In genomic region chr3:197339841-197340520, GRCh38 we compare ENCODE assay signal across 11 cellular contexts. TPM values are rescaled to one million over a fixed set of nuclear protein-coding genes. Genes with fewer than 3 reads are reported as not detected.
DNase-seq lines count a peak whose midpoint lies in the region; ATAC-seq, FAIRE-seq and TF ChIP-seq lines count a peak whose summit lies in the region.
"Had no signal": no experiment of that assay in that cellular context is flagged by ENCODE, and none has a peak within 500 bp of the region (broad histone marks: within the 10 kb centered on the region; RNA-seq: fewer than 3 reads in every experiment).

No MANE protein-coding gene starts in this region.

- H3K27me3 ChIP-seq in adipocyte (replicated peaks; ENCODE audit: control insufficient read depth, insufficient read depth, low read length): no peaks in the 10 kb centered on the region
- H3K27me3 ChIP-seq in heart left ventricle: no peaks in the 10 kb centered on the region
- H3K27me3 ChIP-seq in small intestine (ENCODE audit: control insufficient read depth in 2 of 2, insufficient read depth in 2 of 2, low read length in 2 of 2): no peaks in the 10 kb centered on the region
- H3K27me3 ChIP-seq: ascending aorta, stomach had no signal

- intact Hi-C loops in heart left ventricle (cut with DNase I): no loop called here

- no peak overlapping the region for H3K4me3 Mint-ChIP-seq in HFFc6

- peak overlapping the region; percentile 27 for H3K9ac ChIP-seq in adipocyte (ENCODE audit: low read length)

- H3K4me3 ChIP-seq in adipocyte (ENCODE audit: low read length) (no peak overlapping the region), heart left ventricle (no peak overlapping the region), small intestine (ENCODE audit: low read depth in 1 of 2, low read length in 2 of 2) (no peak overlapping the region)
- H3K4me3 ChIP-seq: ascending aorta, stomach had no signal

- peaks cover 12% of the 10 kb centered on the region for H3K4me1 Mint-ChIP-seq in HFFc6 (ENCODE audit: low read depth)

- H3K36me3 ChIP-seq in adipocyte (ENCODE audit: control insufficient read depth, insufficient read depth, low read length, severe bottlenecking) (no peaks in the 10 kb centered on the region), heart left ventricle (no peaks in the 10 kb centered on the region), small intestine (ENCODE audit: control insufficient read depth in 2 of 2, insufficient read depth in 2 of 2, low read length in 2 of 2) (no peaks in the 10 kb centered on the region)
- H3K36me3 ChIP-seq: ascending aorta, stomach had no signal

- TF ChIP-seq CTCF in HFFc6 (IDR thresholded peaks at IDR 0.05) (no peak), heart left ventricle (IDR thresholded peaks at IDR 0.05) (no peak), D721Med (IDR thresholded peaks at IDR 0.05; ENCODE audit: insufficient read depth, missing control alignments) (no peak)

- ATAC-seq in heart left ventricle: peak in 3 of 4 donors; percentile 11 to 21 (median 21)
- ATAC-seq in HG02938 (IDR thresholded peaks at IDR 0.05; ENCODE audit: unreplicated experiment): no peak

- TF ChIP-seq POLR2A in heart left ventricle (IDR thresholded peaks at IDR 0.05): no peak

- H3K36me3 Mint-ChIP-seq in HFFc6 (ENCODE audit: low read depth): no peaks in the 10 kb centered on the region

- H3K27ac Mint-ChIP-seq in HFFc6: peak overlapping the region; percentile 74

- H3K27ac ChIP-seq in heart left ventricle (peak overlapping the region in 1 of 12 donors; percentile 2), small intestine (ENCODE audit: low read depth in 1 of 2, low read length in 1 of 2) (no peak overlapping the region)
- H3K27ac ChIP-seq: ascending aorta had no signal

- no peaks in the 10 kb centered on the region; the same call in 1 of the 2 replicates for H3K27me3 Mint-ChIP-seq in HFFc6 (ENCODE audit: insufficient read depth)

- H3K4me1 ChIP-seq in adipocyte (ENCODE audit: control insufficient read depth, insufficient read depth, low read length) (peaks cover 10% of the 10 kb centered on the region), heart left ventricle (peaks cover 0 to 23% (median 8%) of the 10 kb centered on the region in 12 donors), small intestine (ENCODE audit: control insufficient read depth in 2 of 2, insufficient read depth in 1 of 2, low read depth in 1 of 2, low read length in 1 of 2) (no peaks in the 10 kb centered on the region)
- H3K4me1 ChIP-seq: ascending aorta, stomach had no signal

- 39 to 57% (median 42%) methylated on average over 12 of the region's 12 CpGs for WGBS in heart left ventricle, 4 donors
- WGBS in small intestine, 3 donors: 52 to 59% (median 57%) methylated on average over 12 of the region's 12 CpGs

- peak; percentile 20 for DNase-seq in HFFc6
- DNase-seq in adipocyte (ENCODE audit: low read depth): peak; percentile 67
- peak in 1 of 5 donors; percentile 42 for DNase-seq in heart left ventricle
- peak; percentile 61 for DNase-seq in renal cortical epithelial cell (ENCODE audit: low read depth)
- DNase-seq in small intestine: no peak
- no peak for DNase-seq in D721Med (ENCODE audit: insufficient read length, low spot score)
- no peak for DNase-seq in DMS 273 (lab: John Stamatoyannopoulos, UW; ENCODE audit: unreplicated experiment)
- DNase-seq: NCI-H1694 treated with DMSO at 0.1 percent for 48 hours, stomach had no signal

- H3K9me3 Mint-ChIP-seq in HFFc6: no peaks in the 10 kb centered on the region

- FAIRE-seq in small intestine (lab: Jason Lieb, UNC): no peak
- no peak for FAIRE-seq in D721Med (lab: Jason Lieb, UNC)

- H3K9me3 ChIP-seq in adipocyte (ENCODE audit: control insufficient read depth, low read length) (no peaks in the 10 kb centered on the region), heart left ventricle (no peaks in the 10 kb centered on the region), small intestine (ENCODE audit: control insufficient read depth, low read depth) (no peaks in the 10 kb centered on the region)
- H3K9me3 ChIP-seq: ascending aorta, stomach had no signal

RNA-seq across cellular contexts. Expression of gene DLG1, which starts 41.6 kb away (rescaled TPM):
- total RNA-seq in HFFc6 (2021; fragmentation: NEBNext Ultra II Directional; extraction: Animal tissue kit (Norgen Biotek cat#: 25700)): 10 to 100 TPM; 64.8 to 82.5 (median 74.7) TPM
- total RNA-seq in heart left ventricle (100 to 1,000 TPM in 1 of 9 donors, 10 to 100 TPM in 8; 37.1 to 151 (median 63.6) TPM), renal cortical epithelial cell (153 and 197 TPM in 2 replicates)
- polyA plus RNA-seq in heart left ventricle (10 to 100 TPM; 17.4 to 94.3 TPM), small intestine (10 to 100 TPM; 25.5 to 51.0 (median 28.4) TPM)

Comparison
In these comparisons a context has a peak if more than half of its experiments do, and no peak if none do; other contexts are left out.
1. DNase-seq: peak in HFFc6 (single experiment), adipocyte (single experiment) and renal cortical epithelial cell (single experiment); none in small intestine (single experiment), D721Med (single experiment) and DMS 273 (single experiment).